14 cellular contexts compared by ENCODE assay signal in genomic region chr22:49958462-49958921, GRCh38. TPM values are rescaled to one million over a fixed set of nuclear protein-coding genes. Genes with fewer than 3 reads are reported as not detected.
DNase-seq lines count a peak whose midpoint lies in the region; ATAC-seq and TF ChIP-seq lines count a peak whose summit lies in the region.
"Had no signal": no experiment of that assay in that cellular context is flagged by ENCODE, and none has a peak within 500 bp of the region (broad histone marks: within the 10 kb centered on the region; RNA-seq: fewer than 3 reads in every experiment).

No MANE protein-coding gene starts in this region.

- H3K27me3 Mint-ChIP-seq in stimulated activated naive CD8-positive, alpha-beta T cell treated with anti-CD3 and anti-CD28 coated beads, Interleukin-15, Interleukin-2, amounts not matched to agents 100 ng/mL and 50 ng/mL, for 24 hours: no peaks in the 10 kb centered on the region
- H3K27me3 Mint-ChIP-seq in brain: no peaks in the 10 kb centered on the region
- no peaks in the 10 kb centered on the region for H3K27me3 Mint-ChIP-seq in naive thymus-derived CD8-positive, alpha-beta T cell

- DNase-seq in stimulated activated naive CD8-positive, alpha-beta T cell treated with anti-CD3 and anti-CD28 coated beads, Interleukin-15, Interleukin-2, amounts not matched to agents 100 U/mL and 50 U/mL, for 24 hours: no peak
- peak in 1 of 10 donors; percentile 5 for DNase-seq in naive thymus-derived CD8-positive, alpha-beta T cell
- DNase-seq in GF-D8 (lab: John Stamatoyannopoulos, UW): no peak
- no peak for DNase-seq in CD1c-positive myeloid dendritic cell (ENCODE audit: extremely low spot score)
- DNase-seq in EL: no peak
- no peak for DNase-seq in stimulated activated naive CD4-positive, alpha-beta T cell (lab: John Stamatoyannopoulos, UW)
- DNase-seq: activated effector memory CD4-positive, alpha-beta T cell treated with Interleukin-2 at 50 U/mL for 16 hours; NCI-H1092 treated with DMSO at 0.1 percent for 48 hours; NCI-H524 treated with DMSO at 0.1 percent for 48 hours had no signal

- ATAC-seq in stimulated activated naive CD8-positive, alpha-beta T cell treated with anti-CD3 and anti-CD28 coated beads, Interleukin-15, Interleukin-2, amounts not matched to agents 100 U/mL and 50 U/mL, for 24 hours: no peak
- ATAC-seq in naive thymus-derived CD8-positive, alpha-beta T cell: no peak

- peaks cover 18% of the 10 kb centered on the region for H3K36me3 Mint-ChIP-seq in stimulated activated naive CD8-positive, alpha-beta T cell treated with anti-CD3 and anti-CD28 coated beads, Interleukin-15, Interleukin-2, amounts not matched to agents 100 ng/mL and 50 ng/mL, for 24 hours (ENCODE audit: low read depth)
- H3K36me3 Mint-ChIP-seq in brain: peaks cover 3% of the 10 kb centered on the region
- peaks cover 0 to 12% (median 0%) of the 10 kb centered on the region in 3 donors for H3K36me3 Mint-ChIP-seq in naive thymus-derived CD8-positive, alpha-beta T cell

- no peaks in the 10 kb centered on the region for H3K9me3 Mint-ChIP-seq in stimulated activated naive CD8-positive, alpha-beta T cell treated with anti-CD3 and anti-CD28 coated beads, Interleukin-15, Interleukin-2, amounts not matched to agents 100 ng/mL and 50 ng/mL, for 24 hours
- H3K9me3 Mint-ChIP-seq in brain: no peaks in the 10 kb centered on the region
- no peaks in the 10 kb centered on the region for H3K9me3 Mint-ChIP-seq in naive thymus-derived CD8-positive, alpha-beta T cell

- H3K27ac Mint-ChIP-seq in stimulated activated naive CD8-positive, alpha-beta T cell treated with anti-CD3 and anti-CD28 coated beads, Interleukin-15, Interleukin-2, amounts not matched to agents 100 ng/mL and 50 ng/mL, for 24 hours: peak overlapping the region; percentile 93
- H3K27ac Mint-ChIP-seq in brain: peak overlapping the region in 1 of 5 experiments; percentile 79
- H3K27ac Mint-ChIP-seq in naive thymus-derived CD8-positive, alpha-beta T cell: peak overlapping the region in 9 of 10 donors; percentile 34 to 87 (median 66)

- H3K4me3 Mint-ChIP-seq in stimulated activated naive CD8-positive, alpha-beta T cell treated with anti-CD3 and anti-CD28 coated beads, Interleukin-15, Interleukin-2, amounts not matched to agents 100 ng/mL and 50 ng/mL, for 24 hours: peak overlapping the region; percentile 87
- H3K4me3 Mint-ChIP-seq in brain: peak overlapping the region in 4 of 5 experiments; percentile 62 to 80 (median 76)
- H3K4me3 Mint-ChIP-seq in naive thymus-derived CD8-positive, alpha-beta T cell: peak overlapping the region in 9 of 10 donors; percentile 59 to 92 (median 67)

- no peak for TF ChIP-seq CTCF in brain (conservative IDR thresholded peaks at IDR 0.05)

- H3K4me1 Mint-ChIP-seq in stimulated activated naive CD8-positive, alpha-beta T cell treated with anti-CD3 and anti-CD28 coated beads, Interleukin-15, Interleukin-2, amounts not matched to agents 100 ng/mL and 50 ng/mL, for 24 hours (ENCODE audit: low read depth): peaks cover 11% of the 10 kb centered on the region
- peaks cover 17% of the 10 kb centered on the region for H3K4me1 Mint-ChIP-seq in brain
- H3K4me1 Mint-ChIP-seq in naive thymus-derived CD8-positive, alpha-beta T cell: peaks cover 7 to 26% (median 16%) of the 10 kb centered on the region in 4 donors

- POLR2A ChIA-PET in naive thymus-derived CD8-positive, alpha-beta T cell (lab: Charles Lee): interaction anchor here (1.1 to 6.2 kb wide), 6 partner anchors 9 to 106 kb away, joined by 3 to 54 read pairs (median 6); no protein-coding TSS in a partner anchor

RNA-seq across cellular contexts. Expression of gene PIM3, which starts 2.1 kb away (rescaled TPM):
- polyA plus RNA-seq in brain (ENCODE audit: insufficient read depth, low read depth, low replicate concordance): 49.4 TPM
- 10 to 100 TPM; 42.0 to 44.0 TPM for total RNA-seq in naive thymus-derived CD8-positive, alpha-beta T cell
- 10 to 100 TPM; 12.4 to 26.0 (median 13.6) TPM for polyA plus RNA-seq in naive thymus-derived CD8-positive, alpha-beta T cell

RNA-seq across cellular contexts. Expression of gene CRELD2, which starts 40.1 kb away (rescaled TPM):
- 18.8 TPM for polyA plus RNA-seq in brain (ENCODE audit: insufficient read depth, low read depth, low replicate concordance)
- total RNA-seq in naive thymus-derived CD8-positive, alpha-beta T cell: 10 to 100 TPM; 22.1 to 28.0 TPM
- polyA plus RNA-seq in naive thymus-derived CD8-positive, alpha-beta T cell: 10 to 100 TPM; 35.8 to 43.6 (median 37.0) TPM

RNA-seq across cellular contexts. Expression of gene ALG12, which starts 40.3 kb away (rescaled TPM):
- 10.8 TPM for polyA plus RNA-seq in brain (ENCODE audit: insufficient read depth, low read depth, low replicate concordance)
- 10 to 100 TPM; 20.3 to 23.6 TPM for total RNA-seq in naive thymus-derived CD8-positive, alpha-beta T cell
- 10 to 100 TPM; 10.8 to 17.0 (median 16.9) TPM for polyA plus RNA-seq in naive thymus-derived CD8-positive, alpha-beta T cell

RNA-seq across cellular contexts. Expression of gene IL17REL, which starts 54.1 kb away (rescaled TPM):
- polyA plus RNA-seq in brain (ENCODE audit: insufficient read depth, low read depth, low replicate concordance): not detected
- not detected for total RNA-seq in naive thymus-derived CD8-positive, alpha-beta T cell
- not detected for polyA plus RNA-seq in naive thymus-derived CD8-positive, alpha-beta T cell
- total RNA-seq: myocyte had no signal
- polyA plus RNA-seq: BJ, fibroblast of lung had no signal
